10 cellular contexts compared by ENCODE assay signal in genomic region chr14:86513056-86513455, GRCh38.
"Had no signal": no experiment of that assay in that cellular context is flagged by ENCODE, and none has a peak within 500 bp of the region (broad histone marks: within the 10 kb centered on the region; RNA-seq: fewer than 3 reads in every experiment).

No MANE protein-coding gene starts in this region.

- H3K4me3 Mint-ChIP-seq: HFFc6 had no signal

- H3K9me3 ChIP-seq: HAP-1 had no signal

- DNase-seq: GM23248, GOT3, H7, HFFc6, IMR-90, KG1 had no signal

- H3K4me1 ChIP-seq: HAP-1 had no signal

- H3K36me3 ChIP-seq: HAP-1 had no signal

- H3K4me3 ChIP-seq: GM23248, HAP-1, K562 had no signal

- ATAC-seq: HCT116, K562 had no signal

- H3K27ac ChIP-seq: GM23248, HL-60 had no signal

- H3K9ac ChIP-seq: GM23248 had no signal

- H3K27ac Mint-ChIP-seq: HFFc6 had no signal

- H3K9me3 Mint-ChIP-seq: HFFc6 had no signal
